In the genomic region with DNA sequence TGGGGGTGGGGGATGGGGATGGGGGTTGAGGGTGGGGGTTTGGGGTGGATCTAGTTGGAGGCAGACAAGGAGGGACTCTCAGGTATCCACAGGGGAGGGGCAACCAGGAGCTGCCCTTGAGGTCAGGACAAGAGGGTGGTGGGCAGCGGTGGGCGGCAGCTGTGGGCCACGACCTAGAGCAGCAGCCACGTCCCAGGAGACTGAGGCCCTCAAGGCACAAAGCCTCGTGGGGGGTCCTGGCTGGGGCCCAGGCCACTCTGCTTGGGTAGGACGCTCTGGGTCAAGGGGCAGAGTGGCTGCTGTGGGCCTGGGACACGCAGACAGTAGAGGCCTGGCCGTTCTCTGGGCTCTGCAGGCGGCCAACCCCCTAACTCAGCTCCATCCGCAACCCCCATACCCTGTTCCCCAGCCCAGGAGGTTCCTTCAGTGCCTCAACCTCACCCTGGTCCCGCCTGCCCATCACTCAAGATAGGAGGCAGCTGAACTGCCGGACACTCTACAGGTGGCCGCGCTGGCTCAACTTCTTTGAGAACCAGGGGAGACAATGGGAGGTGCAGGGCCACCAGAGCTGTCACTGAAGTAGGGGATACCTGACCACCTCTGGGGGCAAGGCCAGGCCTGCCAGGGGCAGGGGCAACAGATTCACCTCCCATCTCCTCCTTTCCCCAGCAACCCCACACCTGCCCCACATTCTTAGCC, we compare ENCODE assay signal across 7 cellular contexts.
"Had no signal": no experiment of that assay in that cellular context is flagged by ENCODE, and none has a peak within 500 bp of the region (broad histone marks: within the 10 kb centered on the region; RNA-seq: fewer than 3 reads in every experiment).

No MANE protein-coding gene starts in this region.

- H3K4me3 ChIP-seq: GM23248, HAP-1, K562 had no signal

- H3K27ac ChIP-seq: GM23248 had no signal

- H3K36me3 ChIP-seq: HAP-1 had no signal

- H3K4me1 ChIP-seq: HAP-1 had no signal

- H3K9me3 ChIP-seq: HAP-1 had no signal

- DNase-seq: GM23248, GOT3, H7, IMR-90 had no signal

- H3K9ac ChIP-seq: GM23248 had no signal

- H2AFZ ChIP-seq: GM23248 had no signal

- ATAC-seq: HCT116, K562 had no signal
